ENCODE assay signal across 1 cellular context in the genomic region with DNA sequence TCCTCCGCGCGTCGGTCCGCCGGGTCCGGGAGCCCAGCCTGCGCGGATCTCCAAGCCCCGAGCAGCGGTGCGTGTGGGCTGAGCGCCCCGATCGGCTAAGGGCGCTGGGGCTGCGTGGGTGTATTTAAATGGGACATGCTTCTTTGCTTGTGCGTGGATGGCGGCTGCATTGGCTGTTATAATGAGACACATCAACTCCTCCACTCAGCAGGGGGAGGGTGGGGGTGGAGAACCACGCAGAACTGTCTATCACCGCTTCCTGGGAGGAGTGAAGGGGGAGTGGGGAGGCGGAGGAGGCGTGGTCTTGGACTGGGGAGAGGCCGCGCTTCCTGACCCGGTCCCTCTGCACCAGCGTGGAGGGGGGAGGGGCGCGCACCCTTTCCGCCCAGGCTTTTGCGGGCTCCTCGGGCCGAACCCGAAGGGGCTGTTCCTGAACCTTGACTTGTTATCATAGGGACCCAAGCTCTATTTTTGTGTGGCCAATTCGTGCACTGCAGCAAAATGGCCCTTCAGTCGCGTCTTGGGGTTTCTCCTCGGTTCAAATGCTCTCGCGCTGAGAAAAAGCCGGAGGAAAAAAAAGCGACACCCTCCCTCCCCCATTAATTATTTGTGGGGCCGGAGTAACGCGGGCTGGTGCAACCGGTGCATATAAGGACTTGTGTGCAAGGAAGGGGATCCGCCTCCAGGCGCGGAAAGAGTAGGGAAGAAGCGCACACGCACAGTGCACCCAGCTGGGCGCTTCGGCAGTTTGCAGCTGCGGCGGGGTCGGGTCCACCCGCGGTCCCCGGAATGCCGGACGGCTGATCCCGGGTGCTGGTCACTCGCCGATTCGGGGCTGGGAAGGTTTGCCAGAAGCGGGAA.
TF ChIP-seq lines count a peak whose summit lies in the region.

A gene (minus strand): TSS at position 180 of the 861 bp plus-strand sequence. CDS start 342 bp downstream, outside the sequence.

TF ChIP-seq in K562, 482 proteins besides CTCF, POLR2A, EP300 and RAD21 (continued from another document):
- TF ChIP-seq, protein P1, sequence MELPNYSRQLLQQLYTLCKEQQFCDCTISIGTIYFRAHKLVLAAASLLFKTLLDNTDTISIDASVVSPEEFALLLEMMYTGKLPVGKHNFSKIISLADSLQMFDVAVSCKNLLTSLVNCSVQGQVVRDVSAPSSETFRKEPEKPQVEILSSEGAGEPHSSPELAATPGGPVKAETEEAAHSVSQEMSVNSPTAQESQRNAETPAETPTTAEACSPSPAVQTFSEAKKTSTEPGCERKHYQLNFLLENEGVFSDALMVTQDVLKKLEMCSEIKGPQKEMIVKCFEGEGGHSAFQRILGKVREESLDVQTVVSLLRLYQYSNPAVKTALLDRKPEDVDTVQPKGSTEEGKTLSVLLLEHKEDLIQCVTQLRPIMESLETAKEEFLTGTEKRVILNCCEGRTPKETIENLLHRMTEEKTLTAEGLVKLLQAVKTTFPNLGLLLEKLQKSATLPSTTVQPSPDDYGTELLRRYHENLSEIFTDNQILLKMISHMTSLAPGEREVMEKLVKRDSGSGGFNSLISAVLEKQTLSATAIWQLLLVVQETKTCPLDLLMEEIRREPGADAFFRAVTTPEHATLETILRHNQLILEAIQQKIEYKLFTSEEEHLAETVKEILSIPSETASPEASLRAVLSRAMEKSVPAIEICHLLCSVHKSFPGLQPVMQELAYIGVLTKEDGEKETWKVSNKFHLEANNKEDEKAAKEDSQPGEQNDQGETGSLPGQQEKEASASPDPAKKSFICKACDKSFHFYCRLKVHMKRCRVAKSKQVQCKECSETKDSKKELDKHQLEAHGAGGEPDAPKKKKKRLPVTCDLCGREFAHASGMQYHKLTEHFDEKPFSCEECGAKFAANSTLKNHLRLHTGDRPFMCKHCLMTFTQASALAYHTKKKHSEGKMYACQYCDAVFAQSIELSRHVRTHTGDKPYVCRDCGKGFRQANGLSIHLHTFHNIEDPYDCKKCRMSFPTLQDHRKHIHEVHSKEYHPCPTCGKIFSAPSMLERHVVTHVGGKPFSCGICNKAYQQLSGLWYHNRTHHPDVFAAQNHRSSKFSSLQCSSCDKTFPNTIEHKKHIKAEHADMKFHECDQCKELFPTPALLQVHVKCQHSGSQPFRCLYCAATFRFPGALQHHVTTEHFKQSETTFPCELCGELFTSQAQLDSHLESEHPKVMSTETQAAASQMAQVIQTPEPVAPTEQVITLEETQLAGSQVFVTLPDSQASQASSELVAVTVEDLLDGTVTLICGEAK (IDR thresholded peaks at IDR 0.05): peak; percentile 58; the same call in 1 of the 2 replicates
- TF ChIP-seq, protein P1 (CRISPR knock-in tag; IDR thresholded peaks at IDR 0.05): no peak
- no peak for TF ChIP-seq POLR3A (IDR thresholded peaks at IDR 0.05; ENCODE audit: borderline replicate concordance, extremely low read depth, insufficient read depth, insufficient read length)
- no peak; the same call in 1 of the 2 replicates for TF ChIP-seq ZNF24 (IDR thresholded peaks at IDR 0.05)
- no peak for TF ChIP-seq ZNF696 (CRISPR knock-in tag; conservative IDR thresholded peaks at IDR 0.05)
- TF ChIP-seq, protein P2, sequence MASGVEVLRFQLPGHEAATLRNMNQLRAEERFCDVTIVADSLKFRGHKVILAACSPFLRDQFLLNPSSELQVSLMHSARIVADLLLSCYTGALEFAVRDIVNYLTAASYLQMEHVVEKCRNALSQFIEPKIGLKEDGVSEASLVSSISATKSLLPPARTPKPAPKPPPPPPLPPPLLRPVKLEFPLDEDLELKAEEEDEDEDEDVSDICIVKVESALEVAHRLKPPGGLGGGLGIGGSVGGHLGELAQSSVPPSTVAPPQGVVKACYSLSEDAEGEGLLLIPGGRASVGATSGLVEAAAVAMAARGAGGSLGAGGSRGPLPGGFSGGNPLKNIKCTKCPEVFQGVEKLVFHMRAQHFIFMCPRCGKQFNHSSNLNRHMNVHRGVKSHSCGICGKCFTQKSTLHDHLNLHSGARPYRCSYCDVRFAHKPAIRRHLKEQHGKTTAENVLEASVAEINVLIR (CRISPR knock-in tag; IDR thresholded peaks at IDR 0.05): no peak
- TF ChIP-seq PCBP1 (IDR thresholded peaks at IDR 0.05; ENCODE audit: low read depth, low read length, poor library complexity, severe bottlenecking): no peak
- no peak for TF ChIP-seq KAT2B (IDR thresholded peaks at IDR 0.05; ENCODE audit: low read depth, low read length)
- TF ChIP-seq HDAC8 (tag; IDR thresholded peaks at IDR 0.05): no peak
- no peak for TF ChIP-seq SNRNP70 (optimal IDR thresholded peaks at IDR 0.05; ENCODE audit: low read depth, low read length)
- no peak for TF ChIP-seq IFI16 (CRISPR knock-in tag; IDR thresholded peaks at IDR 0.05)
- TF ChIP-seq ZNF121 (CRISPR knock-in tag; conservative IDR thresholded peaks at IDR 0.05): no peak
- TF ChIP-seq FOXP1 (CRISPR knock-in tag; IDR thresholded peaks at IDR 0.05): peak; percentile 89; the same call in 1 of the 2 replicates
